Comparison of ENCODE assay signal across 9 cellular contexts in genomic region chr5:58462623-58463230, GRCh38. TPM values are rescaled to one million over a fixed set of nuclear protein-coding genes. Genes with fewer than 3 reads are reported as not detected.
DNase-seq lines count a peak whose midpoint lies in the region; ATAC-seq and TF ChIP-seq lines count a peak whose summit lies in the region.
"Had no signal": no experiment of that assay in that cellular context is flagged by ENCODE, and none has a peak within 500 bp of the region (broad histone marks: within the 10 kb centered on the region; RNA-seq: fewer than 3 reads in every experiment).

No MANE protein-coding gene starts in this region.

- peaks cover 2% of the 10 kb centered on the region for H3K36me3 ChIP-seq in smooth muscle cell (ENCODE audit: low read depth)

- WGBS in smooth muscle cell (ENCODE audit: low lambda C conversion rate) = 17% methylated on average over 4 of the region's 4 CpGs

- H3K36me3 Mint-ChIP-seq in activated T-cell treated with anti-CD3 and anti-CD28 coated beads, Interleukin-2, amount 50 U/mL, for 4 hours (ENCODE audit: insufficient read depth) = no peaks in the 10 kb centered on the region

- peaks cover 10% of the 10 kb centered on the region for H3K27me3 Mint-ChIP-seq in activated T-cell treated with anti-CD3 and anti-CD28 coated beads, Interleukin-2, amount 50 U/mL, for 4 hours (ENCODE audit: low read depth)

- no peak overlapping the region for H3K4me3 Mint-ChIP-seq in activated T-cell treated with anti-CD3 and anti-CD28 coated beads, Interleukin-2, amount 50 U/mL, for 4 hours

- H3F3A ChIP-seq in smooth muscle cell (ENCODE audit: low read depth) = no peaks in the 10 kb centered on the region

- peaks cover 6% of the 10 kb centered on the region for H3K4me1 ChIP-seq in smooth muscle cell (ENCODE audit: low read depth)

- no peak for ATAC-seq in activated T-cell treated with anti-CD3 and anti-CD28 coated beads, Interleukin-2, amount 50 U/mL, for 4 hours

- peak; percentile 56 for TF ChIP-seq CTCF in smooth muscle cell (IDR thresholded peaks at IDR 0.05; ENCODE audit: borderline replicate concordance, insufficient read depth, poor library complexity, severe bottlenecking)

- no peaks in the 10 kb centered on the region for H3K9me3 ChIP-seq in smooth muscle cell (replicated peaks; ENCODE audit: low read depth)

- peaks cover 16% of the 10 kb centered on the region for H3K4me1 Mint-ChIP-seq in activated T-cell treated with anti-CD3 and anti-CD28 coated beads, Interleukin-2, amount 50 U/mL, for 4 hours (ENCODE audit: low read depth)

- peak overlapping the region; percentile 97 for H3K27ac ChIP-seq in smooth muscle cell (ENCODE audit: low read depth)

- DNase-seq in AG08395 (ENCODE audit: low spot score) (peak; percentile 50), EH (ENCODE audit: low read depth) (peak; percentile 71), NCI-H2227 (lab: John Stamatoyannopoulos, UW; ENCODE audit: unreplicated experiment) (peak; percentile 51), globus pallidus (ENCODE audit: low spot score) (peak; percentile 65), smooth muscle cell (lab: John Stamatoyannopoulos, UW; ENCODE audit: unreplicated experiment) (no peak), ureter (ENCODE audit: low spot score) (no peak), cortex of kidney (lab: John Stamatoyannopoulos, UW) (no peak)
- DNase-seq in activated T-cell treated with anti-CD3 and anti-CD28 coated beads, Interleukin-2, amount 50 U/mL, for 4 hours = peak; percentile 26

- no peak overlapping the region for H3K4me3 ChIP-seq in smooth muscle cell

- H4K20me1 ChIP-seq in smooth muscle cell (ENCODE audit: low read depth) = peaks cover 21% of the 10 kb centered on the region

- H2AFZ ChIP-seq in smooth muscle cell (ENCODE audit: low read depth) = no peak overlapping the region

- H3K9me3 Mint-ChIP-seq in activated T-cell treated with anti-CD3 and anti-CD28 coated beads, Interleukin-2, amount 50 U/mL, for 4 hours = no peaks in the 10 kb centered on the region

- peaks cover 21% of the 10 kb centered on the region for H3K79me2 ChIP-seq in smooth muscle cell (ENCODE audit: low read depth)

- H3K9ac ChIP-seq in smooth muscle cell (ENCODE audit: low read depth) = peak overlapping the region; percentile 70

- no peaks in the 10 kb centered on the region for H3K27me3 ChIP-seq in smooth muscle cell (ENCODE audit: low read depth)

- H3K4me2 ChIP-seq in smooth muscle cell = peak overlapping the region; percentile 49

RNA-seq across cellular contexts. Expression of gene PLK2, which starts 2.8 kb away (rescaled TPM):
- total RNA-seq in activated T-cell treated with anti-CD3 and anti-CD28 coated beads, Interleukin-2, amount 50 U/mL, for 4 hours = 1 to 10 TPM; 2.6 to 5.6 (median 4.4) TPM
- total RNA-seq in smooth muscle cell = 425 and 435 TPM in 2 replicates
- 175 and 245 TPM in 2 replicates for polyA plus RNA-seq in smooth muscle cell
- total RNA-seq in ureter = 74.5 TPM

RNA-seq across cellular contexts. Expression of gene GAPT, which starts 28.5 kb away (rescaled TPM):
- total RNA-seq in activated T-cell treated with anti-CD3 and anti-CD28 coated beads, Interleukin-2, amount 50 U/mL, for 4 hours = not detected
- total RNA-seq in smooth muscle cell = not detected in 2 replicates
- polyA plus RNA-seq in smooth muscle cell = not detected in 2 replicates
- total RNA-seq in ureter = 0.44 TPM
- total RNA-seq: skeletal muscle tissue had no signal

Comparison
In these comparisons a context has a peak if more than half of its experiments do, and no peak if none do; other contexts are left out.
1. DNase-seq: peak in AG08395 (single experiment), EH (single experiment), NCI-H2227 (single experiment), activated T-cell treated with anti-CD3 and anti-CD28 coated beads, Interleukin-2, amount 50 U/mL, for 4 hours (single experiment) and globus pallidus (single experiment); none in smooth muscle cell (single experiment), ureter (single experiment) and cortex of kidney (single experiment).
2. RNA of gene PLK2, which starts 2.8 kb away (total RNA-seq): 425 to 435 TPM in smooth muscle cell and 74.5 TPM in ureter (single experiment); 2.6 to 5.6 TPM in activated T-cell treated with anti-CD3 and anti-CD28 coated beads, Interleukin-2, amount 50 U/mL, for 4 hours; every median in the first group is over 10 times any median in the second.